18 cellular contexts compared by ENCODE assay signal in the genomic region with DNA sequence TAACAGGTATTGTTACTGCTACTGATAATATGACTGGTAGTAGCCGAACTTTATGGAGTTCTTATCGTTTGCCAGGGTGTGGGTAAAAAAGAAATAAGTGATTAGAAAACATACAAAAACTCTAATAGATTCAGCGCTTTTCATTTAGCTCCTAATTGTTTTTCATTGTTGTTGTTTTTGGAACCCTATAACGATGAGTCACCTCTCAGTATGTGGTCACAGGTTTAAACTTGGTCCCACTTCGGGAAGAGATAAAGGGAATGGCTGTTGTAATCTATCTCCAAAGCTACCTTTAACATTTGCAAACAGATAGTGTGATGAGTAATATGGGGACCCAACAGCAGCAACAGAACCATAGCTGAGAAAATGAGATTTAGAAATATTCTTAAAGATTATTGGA.
DNase-seq lines count a peak whose midpoint lies in the region; ATAC-seq and TF ChIP-seq lines count a peak whose summit lies in the region.
"Had no signal": no experiment of that assay in that cellular context is flagged by ENCODE, and none has a peak within 500 bp of the region (broad histone marks: within the 10 kb centered on the region; RNA-seq: fewer than 3 reads in every experiment).

No MANE protein-coding gene starts in this region.

- in situ Hi-C loops in Panc1 (cut with HindIII; ENCODE audit: low pct_unique_long_range_greater_than_20kb, low sequenced_read_pairs) = no loop called here

- peak; percentile 60 for DNase-seq in ELR (ENCODE audit: low read depth)
- DNase-seq in Panc1 (ENCODE audit: low read depth, low spot score) = no peak
- peak; percentile 86 for DNase-seq in dermis blood vessel endothelial cell
- peak; percentile 80 to 94 for DNase-seq in lung microvascular endothelial cell (ENCODE audit: low read depth in 2 of 2)
- DNase-seq in AML-193 (lab: John Stamatoyannopoulos, UW) = no peak
- no peak for DNase-seq in MG63
- no peak for DNase-seq in amniotic stem cell (lab: John Stamatoyannopoulos, UW)
- DNase-seq: activated CD8-positive, alpha-beta memory T cell treated with anti-CD3 and anti-CD28 coated beads for 24 hours; DMS 273 treated with DMSO at 0.1 percent for 48 hours; effector memory CD8-positive, alpha-beta T cell; mucosa of descending colon; NCI-H1417; NCI-H2227 treated with DMSO at 0.1 percent for 48 hours; occipital lobe; stimulated activated CD4-positive, alpha-beta T cell treated with anti-CD3 and anti-CD28 coated beads, Interleukin-12 subunit alpha, Interleukin-12 subunit beta, amount 100 ng/mL, for 4 hours had no signal

- ATAC-seq in Panc1 (peak; percentile 77), GM21576 (IDR thresholded peaks at IDR 0.05; ENCODE audit: unreplicated experiment) (no peak)
- ATAC-seq: effector memory CD8-positive, alpha-beta T cell; GM23338; mucosa of descending colon had no signal

- intact Hi-C loops in Panc1 (cut with micrococcal nuclease; ENCODE audit: unreplicated experiment) = no loop called here

- peak overlapping the region; percentile 76 for H3K27ac ChIP-seq in Panc1 (ENCODE audit: low read length)

- peaks cover 9% of the 10 kb centered on the region; the same call in 1 of the 2 replicates for H3K9me3 ChIP-seq in Panc1 (ENCODE audit: control insufficient read depth, insufficient read depth, low read depth, low read length)
- H3K9me3 ChIP-seq in MG63 = peaks cover 2% of the 10 kb centered on the region; the same call in 1 of the 2 replicates
- H3K9me3 ChIP-seq: ascending aorta, mucosa of descending colon had no signal

- TF ChIP-seq CTCF in Panc1 (IDR thresholded peaks at IDR 0.05) = no peak

- H3K36me3 ChIP-seq in Panc1 (ENCODE audit: control insufficient read depth, insufficient read depth, low read length) (no peaks in the 10 kb centered on the region), MG63 (peaks cover 19% of the 10 kb centered on the region)
- H3K36me3 ChIP-seq: ascending aorta had no signal

- H3K4me1 ChIP-seq in Panc1 (ENCODE audit: control insufficient read depth, insufficient read depth, low read length) = peaks cover 49% of the 10 kb centered on the region

- POLR2A ChIA-PET in Panc1 (lab: Charles Lee) = interaction anchor here (0.6 to 1.8 kb wide), 5 partner anchors 9 to 302 kb away, joined by 3 to 7 read pairs (median 4); no protein-coding TSS in a partner anchor

- CTCF ChIA-PET in Panc1 (lab: Charles Lee) = no interaction called here

- H3K4me3 ChIP-seq in Panc1 (ENCODE audit: low read depth in 2 of 2, low read length in 2 of 2) (no peak overlapping the region), MG63 (no peak overlapping the region)
- H3K4me3 ChIP-seq: ascending aorta, GM23338, mucosa of descending colon had no signal

- BruUV-seq in Panc1 (replicated peaks; lab: Mats Ljungman, UMichigan) = no TSS peak

- H3K27me3 ChIP-seq in Panc1 (ENCODE audit: control insufficient read depth, insufficient read depth, low read length) = no peaks in the 10 kb centered on the region
- no peaks in the 10 kb centered on the region for H3K27me3 ChIP-seq in MG63
- H3K27me3 ChIP-seq: ascending aorta had no signal

Comparison
In these comparisons a context has a peak if more than half of its experiments do, and no peak if none do; other contexts are left out.
1. DNase-seq: peak in ELR (single experiment), dermis blood vessel endothelial cell (single experiment) and lung microvascular endothelial cell (2 of 2); none in Panc1 (single experiment), AML-193 (0 of 2), MG63 (single experiment) and amniotic stem cell (single experiment).